ENCODE assay signal across 33 cellular contexts in genomic region chr1:237296861-237297260, GRCh38.
"Had no signal": no experiment of that assay in that cellular context is flagged by ENCODE, and none has a peak within 500 bp of the region (broad histone marks: within the 10 kb centered on the region; RNA-seq: fewer than 3 reads in every experiment).

No MANE protein-coding gene starts in this region.

- H3K27ac ChIP-seq: adrenal gland, ascending aorta, body of pancreas, brain microvascular endothelial cell, breast epithelium had no signal

- H3K4me3 ChIP-seq: adrenal gland, ascending aorta, body of pancreas, breast epithelium had no signal

- ATAC-seq: activated naive CD4-positive, alpha-beta T cell treated with anti-CD3 and anti-CD28 coated beads, Interleukin-2, amount 50 U/mL, for 72 hours; activated naive CD8-positive, alpha-beta T cell treated with anti-CD3 and anti-CD28 coated beads, Interleukin-2, amount 50 U/mL, for 24 hours; activated T-cell treated with anti-CD3 and anti-CD28 coated beads, Interleukin-2, amount 50 U/mL, for 4 hours; activated T-cell treated with anti-CD3 and anti-CD28 coated beads, Interleukin-2, amount 50 U/mL, for 72 hours; activated T-helper 17 cell treated with anti-CD3 and anti-CD28 coated beads, Interleukin-2, amount 50 U/mL, for 72 hours; body of pancreas had no signal

- H3K4me1 ChIP-seq: adrenal gland, ascending aorta, body of pancreas, breast epithelium had no signal

- H3K9me3 ChIP-seq: adrenal gland, ascending aorta, body of pancreas, breast epithelium had no signal

- FAIRE-seq: astrocyte, bronchial epithelial cell had no signal

- DNase-seq: activated effector memory CD4-positive, alpha-beta T cell treated with anti-CD3 and anti-CD28 coated beads, Interleukin-2, amount 50 U/mL, for 16 hours; activated effector memory CD4-positive, alpha-beta T cell treated with Interleukin-2 at 50 U/mL for 16 hours; activated gamma-delta T cell; activated gamma-delta T cell treated with Interleukin-2 at 50 U/mL for 16 hours; activated naive CD4-positive, alpha-beta T cell; activated naive CD4-positive, alpha-beta T cell treated with anti-CD3 and anti-CD28 coated beads for 36 hours; activated naive CD4-positive, alpha-beta T cell treated with anti-CD3 and anti-CD28 coated beads, Interleukin-2, amount 10 ng/mL, durations not matched to agents 7 days and 5 days; activated naive CD4-positive, alpha-beta T cell treated with anti-CD3 and anti-CD28 coated beads, Interleukin-2, amount 50 U/mL, for 16 hours; activated naive CD4-positive, alpha-beta T cell treated with Interleukin-2 at 50 U/mL for 16 hours; activated naive CD8-positive, alpha-beta T cell treated with anti-CD3 and anti-CD28 coated beads for 36 hours; activated naive CD8-positive, alpha-beta T cell treated with anti-CD3 and anti-CD28 coated beads, Interleukin-2, amount 10 ng/mL, durations not matched to agents 7 days and 5 days; activated naive CD8-positive, alpha-beta T cell treated with anti-CD3 and anti-CD28 coated beads, Interleukin-2, amount 50 U/mL, for 24 hours; activated T-cell treated with anti-CD3 and anti-CD28 coated beads, Interleukin-2, amount 50 U/mL, for 1 hour; activated T-cell treated with anti-CD3 and anti-CD28 coated beads, Interleukin-2, amount 50 U/mL, for 24 hours; activated T-cell treated with anti-CD3 and anti-CD28 coated beads, Interleukin-2, amount 50 U/mL, for 4 hours; activated T-cell treated with anti-CD3 and anti-CD28 coated beads, Interleukin-2, amount 50 U/mL, for 48 hours; activated T-cell treated with anti-CD3 and anti-CD28 coated beads, Interleukin-2, amount 50 U/mL, for 72 hours; adrenal gland; amniotic stem cell; amygdala; anterior cingulate cortex; aorta; body of pancreas; brain microvascular endothelial cell; caudate nucleus; central memory CD4-positive, alpha-beta T cell; cerebellar nuclear complex had no signal

- H3K27me3 ChIP-seq: adrenal gland, ascending aorta, body of pancreas, brain microvascular endothelial cell, breast epithelium had no signal

- H3K36me3 ChIP-seq: adrenal gland, ascending aorta, brain microvascular endothelial cell, breast epithelium had no signal
